Comparison of ENCODE assay signal across 19 cellular contexts in the genomic region with DNA sequence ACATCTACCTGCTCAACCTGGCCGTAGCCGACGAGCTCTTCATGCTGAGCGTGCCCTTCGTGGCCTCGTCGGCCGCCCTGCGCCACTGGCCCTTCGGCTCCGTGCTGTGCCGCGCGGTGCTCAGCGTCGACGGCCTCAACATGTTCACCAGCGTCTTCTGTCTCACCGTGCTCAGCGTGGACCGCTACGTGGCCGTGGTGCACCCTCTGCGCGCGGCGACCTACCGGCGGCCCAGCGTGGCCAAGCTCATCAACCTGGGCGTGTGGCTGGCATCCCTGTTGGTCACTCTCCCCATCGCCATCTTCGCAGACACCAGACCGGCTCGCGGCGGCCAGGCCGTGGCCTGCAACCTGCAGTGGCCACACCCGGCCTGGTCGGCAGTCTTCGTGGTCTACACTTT. TPM values are rescaled to one million over a fixed set of nuclear protein-coding genes. Genes with fewer than 3 reads are reported as not detected.
DNase-seq lines count a peak whose midpoint lies in the region; ATAC-seq and TF ChIP-seq lines count a peak whose summit lies in the region.
"Had no signal": no experiment of that assay in that cellular context is flagged by ENCODE, and none has a peak within 500 bp of the region (broad histone marks: within the 10 kb centered on the region; RNA-seq: fewer than 3 reads in every experiment).

No MANE protein-coding gene starts in this region.

- TF ChIP-seq POLR2A in suprapubic skin (IDR thresholded peaks at IDR 0.05): no peak

- H3K27me3 ChIP-seq in left ventricle myocardium inferior (ENCODE audit: low read depth) (peaks cover 76% of the 10 kb centered on the region), ectodermal cell (ENCODE audit: control insufficient read depth, insufficient read depth, low read length, poor library complexity, severe bottlenecking) (peaks cover 61% of the 10 kb centered on the region), suprapubic skin (peaks cover 50% of the 10 kb centered on the region), brain microvascular endothelial cell (replicated peaks) (peaks cover 28% of the 10 kb centered on the region)

- no peak for TF ChIP-seq CTCF in left ventricle myocardium inferior (IDR thresholded peaks at IDR 0.05; ENCODE audit: borderline replicate concordance)
- TF ChIP-seq CTCF in suprapubic skin (IDR thresholded peaks at IDR 0.05): no peak
- TF ChIP-seq CTCF in brain microvascular endothelial cell (IDR thresholded peaks at IDR 0.05; ENCODE audit: low read depth, low read length, missing control alignments): no peak
- TF ChIP-seq CTCF in type B pancreatic cell (conservative IDR thresholded peaks at IDR 0.05): no peak

- H3K4me3 ChIP-seq in left ventricle myocardium inferior: peak overlapping the region; percentile 54
- H3K4me3 ChIP-seq in ectodermal cell (ENCODE audit: insufficient read depth, low read depth, low read length): peak overlapping the region; percentile 25
- H3K4me3 ChIP-seq in suprapubic skin: peak overlapping the region; percentile 44
- H3K4me3 ChIP-seq in brain microvascular endothelial cell (ENCODE audit: low read depth, low read length): no peak overlapping the region
- H3K4me3 ChIP-seq: BLaER1 treated with 17β-estradiol and CSF1 and Interleukin-3, amounts not matched to agents 10 nM and 100 nM had no signal

- peaks cover 19% of the 10 kb centered on the region for H3K4me1 Mint-ChIP-seq in type B pancreatic cell (ENCODE audit: unreplicated experiment)

- in situ Hi-C loops in brain microvascular endothelial cell (cut with HindIII; ENCODE audit: low pct_ligation_motif_present, low sequenced_read_pairs): no loop called here

- no peaks in the 10 kb centered on the region for H3K36me3 Mint-ChIP-seq in type B pancreatic cell

- TF ChIP-seq EP300 in suprapubic skin (IDR thresholded peaks at IDR 0.05): no peak

- DNase-seq in left ventricle myocardium inferior (no peak), Right ventricle myocardium superior (no peak), islet precursor cell (peak; percentile 37), suprapubic skin (ENCODE audit: low spot score in 2 of 2) (no peak), brain microvascular endothelial cell (no peak), type B pancreatic cell (ENCODE audit: extremely low spot score, unreplicated experiment) (no peak), NCI-H748 treated with DMSO at 0.1 percent for 48 hours (lab: John Stamatoyannopoulos, UW) (no peak)
- DNase-seq: 8988T, DMS153, HCEC 1CT, KBM-7, NCI-H1048, NCI-H1694 treated with DMSO at 0.1 percent for 48 hours, NCI-H446, NCI-H774, SHP77 had no signal

- H3K27ac ChIP-seq in left ventricle myocardium inferior (replicated peaks) (no peak overlapping the region), ectodermal cell (ENCODE audit: insufficient read depth, low read depth, low read length, poor library complexity, severe bottlenecking) (no peak overlapping the region), suprapubic skin (no peak overlapping the region), brain microvascular endothelial cell (no peak overlapping the region)
- H3K27ac ChIP-seq: BLaER1 treated with 17β-estradiol and CSF1 and Interleukin-3, amounts not matched to agents 10 nM and 100 nM had no signal

- intact Hi-C loops in left ventricle myocardium inferior (cut with micrococcal nuclease) (no loop called here), Right ventricle myocardium superior (cut with DNase I) (no loop called here)

- H3K27me3 Mint-ChIP-seq in type B pancreatic cell: peaks cover 85% of the 10 kb centered on the region

- H3K36me3 ChIP-seq in left ventricle myocardium inferior: no peaks in the 10 kb centered on the region
- H3K36me3 ChIP-seq in ectodermal cell (ENCODE audit: control insufficient read depth, insufficient read depth, low read length): no peaks in the 10 kb centered on the region
- H3K36me3 ChIP-seq in suprapubic skin: no peaks in the 10 kb centered on the region
- no peaks in the 10 kb centered on the region for H3K36me3 ChIP-seq in brain microvascular endothelial cell (replicated peaks)
- H3K36me3 ChIP-seq: BLaER1 treated with 17β-estradiol and CSF1 and Interleukin-3, amounts not matched to agents 10 nM and 100 nM had no signal

- H3K4me1 ChIP-seq in left ventricle myocardium inferior (peaks cover 27% of the 10 kb centered on the region), ectodermal cell (ENCODE audit: control insufficient read depth, insufficient read depth, low read length) (no peaks in the 10 kb centered on the region), suprapubic skin (peaks cover 7% of the 10 kb centered on the region)

- 94 to 95% methylated on average over 41 of the region's 41 CpGs for WGBS in ectodermal cell, 2 experiments
- 92% methylated on average over 38 of the region's 41 CpGs for WGBS in suprapubic skin

- no peaks in the 10 kb centered on the region for H3K9me3 Mint-ChIP-seq in type B pancreatic cell

- ATAC-seq in Right ventricle myocardium superior (ENCODE audit: poor library complexity): no peak

- H3K4me3 Mint-ChIP-seq in type B pancreatic cell: no peak overlapping the region

- no peaks in the 10 kb centered on the region for H3K9me3 ChIP-seq in left ventricle myocardium inferior (replicated peaks)
- no peaks in the 10 kb centered on the region for H3K9me3 ChIP-seq in ectodermal cell (ENCODE audit: control insufficient read depth, low read length)
- no peaks in the 10 kb centered on the region for H3K9me3 ChIP-seq in suprapubic skin

- no peak overlapping the region for H3K27ac Mint-ChIP-seq in type B pancreatic cell

RNA-seq across cellular contexts. Expression of a gene that starts 0.6 kb away (rescaled TPM):
- total RNA-seq in left ventricle myocardium inferior (not detected), Right ventricle myocardium superior (not detected), suprapubic skin (not detected), type B pancreatic cell (ENCODE audit: low replicate concordance) (not detected in 2 replicates)
- not detected for polyA plus RNA-seq in ectodermal cell (2013, experiment 1 of 4)
- polyA plus RNA-seq in ectodermal cell (2013, experiment 2 of 4): not detected
- not detected for polyA plus RNA-seq in ectodermal cell (2013, experiment 3 of 4)
- polyA plus RNA-seq in ectodermal cell (2013, experiment 4 of 4): not detected
- total RNA-seq: HT-29 had no signal

RNA-seq across cellular contexts. Expression of a gene that starts 13.7 kb away (rescaled TPM):
- total RNA-seq in left ventricle myocardium inferior: 13.8 TPM
- 11.8 TPM for total RNA-seq in Right ventricle myocardium superior
- 0.43 TPM for polyA plus RNA-seq in ectodermal cell (2013, experiment 1 of 4)
- polyA plus RNA-seq in ectodermal cell (2013, experiment 2 of 4): 0.28 TPM
- polyA plus RNA-seq in ectodermal cell (2013, experiment 3 of 4): 0.53 TPM
- polyA plus RNA-seq in ectodermal cell (2013, experiment 4 of 4): 0.73 TPM
- 100 to 1,000 TPM in 3 of 4 donors, 10 to 100 TPM in 1; 39.7 to 329 (median 241) TPM for total RNA-seq in suprapubic skin
- total RNA-seq in type B pancreatic cell (ENCODE audit: low replicate concordance): 1.5 and 5.8 TPM in 2 replicates
- total RNA-seq: HT-29 had no signal

RNA-seq across cellular contexts. Expression of a gene that starts 50.4 kb away (rescaled TPM):
- total RNA-seq in left ventricle myocardium inferior: 35.7 TPM
- total RNA-seq in Right ventricle myocardium superior: 37.0 TPM
- 0.07 TPM for polyA plus RNA-seq in ectodermal cell (2013, experiment 1 of 4)
- polyA plus RNA-seq in ectodermal cell (2013, experiment 2 of 4): 0.05 TPM
- 0.11 TPM for polyA plus RNA-seq in ectodermal cell (2013, experiment 3 of 4)
- polyA plus RNA-seq in ectodermal cell (2013, experiment 4 of 4): 0.04 TPM
- 10 to 100 TPM in 3 of 4 donors, 1 to 10 TPM in 1; 8.1 to 25.1 (median 16.2) TPM for total RNA-seq in suprapubic skin
- 0.05 TPM in 1 of 2 replicates, not detected in the other for total RNA-seq in type B pancreatic cell (ENCODE audit: low replicate concordance)
- total RNA-seq: HT-29 had no signal
